Comparison of ENCODE assay signal across 21 cellular contexts in genomic region chr16:1014221-1014620, GRCh38. TPM values are rescaled to one million over a fixed set of nuclear protein-coding genes. Genes with fewer than 3 reads are reported as not detected.
"Had no signal": no experiment of that assay in that cellular context is flagged by ENCODE, and none has a peak within 500 bp of the region (broad histone marks: within the 10 kb centered on the region; RNA-seq: fewer than 3 reads in every experiment).

No MANE protein-coding gene starts in this region.

- H3K36me3 ChIP-seq: MG63, SJSA1 had no signal

- H3K9me3 ChIP-seq: MG63, SJSA1 had no signal

- H3K4me3 ChIP-seq: MG63, SJSA1, SK-N-MC had no signal

- DNase-seq: IMR-90, Karpas-422, KG1, MG63, NCI-H1092 treated with DMSO at 0.1 percent for 48 hours, NCI-H1436, NCI-H187, NCI-H2029, NCI-H2081 treated with DMSO at 0.1 percent for 48 hours, NCI-H2171, NCI-H226, NCI-H446, NCI-H510A, NCI-H524 treated with DMSO at 0.1 percent for 48 hours, NCI-H69, NCI-H774, RPMI8226, SIG-M5 had no signal

- H3K27ac ChIP-seq: SJSA1, SK-N-MC had no signal

RNA-seq across cellular contexts. Expression of gene SOX8, which starts 32.7 kb away (rescaled TPM):
- total RNA-seq: HT1080 had no signal

RNA-seq across cellular contexts. Expression of gene LMF1, which starts 43.4 kb away (rescaled TPM):
- total RNA-seq: HT1080 had no signal

RNA-seq across cellular contexts. Expression of gene SSTR5, which starts 58.3 kb away (rescaled TPM):
- total RNA-seq: HT1080, IMR-90, SJSA1 had no signal
- polyA plus RNA-seq: IMR-90 had no signal
